Comparison of ENCODE assay signal across 28 cellular contexts in the genomic region with DNA sequence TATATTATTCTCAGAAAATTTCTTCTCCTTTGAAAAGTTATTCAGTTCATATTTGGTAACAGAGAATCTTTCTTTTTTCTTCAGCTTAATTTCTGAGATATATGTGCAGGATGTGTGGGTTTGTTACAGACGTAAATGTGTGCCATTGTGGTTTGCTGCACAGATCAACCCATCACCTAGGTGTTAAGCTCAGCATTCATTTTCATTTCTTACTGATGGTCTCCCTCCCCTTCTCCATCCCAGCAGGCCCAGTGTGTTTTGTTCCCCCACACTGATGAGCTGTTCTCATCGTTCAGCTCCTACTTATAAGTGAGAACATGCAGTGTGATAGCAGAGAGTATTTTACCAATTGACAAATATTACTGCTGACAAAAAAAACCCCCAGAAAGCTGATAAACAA.
"Had no signal": no experiment of that assay in that cellular context is flagged by ENCODE, and none has a peak within 500 bp of the region (broad histone marks: within the 10 kb centered on the region; RNA-seq: fewer than 3 reads in every experiment).

No MANE protein-coding gene starts in this region.

- H3K4me3 ChIP-seq: adrenal gland, body of pancreas, colonic mucosa had no signal

- H3K27me3 ChIP-seq: adrenal gland, body of pancreas, colonic mucosa had no signal

- DNase-seq: activated CD4-positive, alpha-beta memory T cell treated with anti-CD3 and anti-CD28 coated beads for 36 hours; activated CD4-positive, alpha-beta T cell treated with anti-CD3 and anti-CD28 coated beads for 36 hours; activated CD4-positive, alpha-beta T cell treated with anti-CD3 and anti-CD28 coated beads, Interleukin-2, amount 10 ng/mL, durations not matched to agents 24 days and 14 days; activated CD4-positive, CD25-positive, alpha-beta regulatory T cell; activated CD4-positive, CD25-positive, alpha-beta regulatory T cell treated with anti-CD3 and anti-CD28 coated beads, Interleukin-2, amount 50 U/mL, for 72 hours; activated CD8-positive, alpha-beta memory T cell treated with anti-CD3 and anti-CD28 coated beads, Interleukin-2, amount 10 ng/mL, durations not matched to agents 7 days and 5 days; activated CD8-positive, alpha-beta memory T cell treated with anti-CD3 and anti-CD28 coated beads, Interleukin-2, amount 50 U/mL, for 4 hours; activated effector memory CD4-positive, alpha-beta T cell treated with anti-CD3 and anti-CD28 coated beads, Interleukin-2, amount 50 U/mL, for 16 hours; activated naive CD4-positive, alpha-beta T cell treated with anti-CD3 and anti-CD28 coated beads for 36 hours; activated naive CD8-positive, alpha-beta T cell treated with anti-CD3 and anti-CD28 coated beads for 36 hours; activated naive CD8-positive, alpha-beta T cell treated with anti-CD3 and anti-CD28 coated beads, Interleukin-2, amount 50 U/mL, for 24 hours; activated T-cell treated with anti-CD3 and anti-CD28 coated beads, Interleukin-2, amount 50 U/mL, for 1 hour; activated T-cell treated with anti-CD3 and anti-CD28 coated beads, Interleukin-2, amount 50 U/mL, for 48 hours; adrenal gland; amygdala; aorta; body of pancreas; caudate nucleus; cerebellar nuclear complex; colonic mucosa; effector CD8-positive, alpha-beta T cell; endodermal cell; foreskin fibroblast; head of caudate nucleus had no signal

- H3K27me3 Mint-ChIP-seq: activated CD4-positive, alpha-beta memory T cell treated with anti-CD3 and anti-CD28 coated beads for 36 hours; activated CD4-positive, alpha-beta T cell treated with anti-CD3 and anti-CD28 coated beads for 36 hours; activated CD4-positive, alpha-beta T cell treated with anti-CD3 and anti-CD28 coated beads, Interleukin-2, amount 10 ng/mL, durations not matched to agents 24 days and 14 days; activated CD8-positive, alpha-beta memory T cell treated with anti-CD3 and anti-CD28 coated beads, Interleukin-2, amount 10 ng/mL, durations not matched to agents 7 days and 5 days; activated naive CD8-positive, alpha-beta T cell treated with anti-CD3 and anti-CD28 coated beads for 36 hours had no signal

- ATAC-seq: activated CD4-positive, alpha-beta T cell treated with anti-CD3 and anti-CD28 coated beads for 36 hours; activated CD8-positive, alpha-beta memory T cell treated with anti-CD3 and anti-CD28 coated beads, Interleukin-2, amount 10 ng/mL, durations not matched to agents 7 days and 5 days; activated naive CD8-positive, alpha-beta T cell treated with anti-CD3 and anti-CD28 coated beads, Interleukin-2, amount 50 U/mL, for 24 hours; body of pancreas; esophagus mucosa had no signal

- H3K4me1 ChIP-seq: adrenal gland, body of pancreas, colonic mucosa had no signal

- H3K36me3 Mint-ChIP-seq: activated CD4-positive, alpha-beta memory T cell treated with anti-CD3 and anti-CD28 coated beads for 36 hours; activated CD8-positive, alpha-beta memory T cell treated with anti-CD3 and anti-CD28 coated beads, Interleukin-2, amount 10 ng/mL, durations not matched to agents 7 days and 5 days; activated naive CD4-positive, alpha-beta T cell treated with anti-CD3 and anti-CD28 coated beads, Interleukin-2, amount 50 U/mL, for 24 hours; activated naive CD8-positive, alpha-beta T cell treated with anti-CD3 and anti-CD28 coated beads for 36 hours had no signal

- H3K4me1 Mint-ChIP-seq: activated CD4-positive, alpha-beta T cell treated with anti-CD3 and anti-CD28 coated beads for 36 hours; activated CD4-positive, alpha-beta T cell treated with anti-CD3 and anti-CD28 coated beads, Interleukin-2, amount 10 ng/mL, durations not matched to agents 24 days and 14 days; activated CD8-positive, alpha-beta memory T cell treated with anti-CD3 and anti-CD28 coated beads, Interleukin-2, amount 10 ng/mL, durations not matched to agents 7 days and 5 days; activated naive CD4-positive, alpha-beta T cell treated with anti-CD3 and anti-CD28 coated beads, Interleukin-2, amount 50 U/mL, for 24 hours; activated naive CD8-positive, alpha-beta T cell treated with anti-CD3 and anti-CD28 coated beads for 36 hours; activated naive CD8-positive, alpha-beta T cell treated with anti-CD3 and anti-CD28 coated beads, Interleukin-2, amount 50 U/mL, for 24 hours; endodermal cell had no signal

- H3K27ac ChIP-seq: adrenal gland, body of pancreas, colonic mucosa had no signal

- H3K4me3 Mint-ChIP-seq: activated CD4-positive, alpha-beta memory T cell treated with anti-CD3 and anti-CD28 coated beads for 36 hours; activated CD4-positive, alpha-beta T cell treated with anti-CD3 and anti-CD28 coated beads for 36 hours; activated CD4-positive, alpha-beta T cell treated with anti-CD3 and anti-CD28 coated beads, Interleukin-2, amount 10 ng/mL, durations not matched to agents 24 days and 14 days; activated CD8-positive, alpha-beta memory T cell treated with anti-CD3 and anti-CD28 coated beads, Interleukin-2, amount 10 ng/mL, durations not matched to agents 7 days and 5 days; activated naive CD4-positive, alpha-beta T cell treated with anti-CD3 and anti-CD28 coated beads for 36 hours; activated naive CD4-positive, alpha-beta T cell treated with anti-CD3 and anti-CD28 coated beads, Interleukin-2, amount 50 U/mL, for 24 hours; activated naive CD8-positive, alpha-beta T cell treated with anti-CD3 and anti-CD28 coated beads for 36 hours; activated naive CD8-positive, alpha-beta T cell treated with anti-CD3 and anti-CD28 coated beads, Interleukin-2, amount 50 U/mL, for 24 hours; activated T-helper 1 cell treated with anti-CD3 and anti-CD28 coated beads, Interleukin-12 subunit alpha, Interleukin-12 subunit beta, Interleukin-2, Interleukin-4 antibody, amounts not matched to agents 30 ng/mL and 10 ng/mL and 1 ng/mL, durations not matched to agents 14 hours and 24 hours and 36 hours; endodermal cell had no signal

- H3K36me3 ChIP-seq: adrenal gland, colonic mucosa had no signal

- H3K9me3 ChIP-seq: colonic mucosa had no signal

- H3K27ac Mint-ChIP-seq: activated CD4-positive, alpha-beta memory T cell treated with anti-CD3 and anti-CD28 coated beads for 36 hours; activated CD4-positive, alpha-beta T cell treated with anti-CD3 and anti-CD28 coated beads for 36 hours; activated CD4-positive, alpha-beta T cell treated with anti-CD3 and anti-CD28 coated beads, Interleukin-2, amount 10 ng/mL, durations not matched to agents 24 days and 14 days; activated CD8-positive, alpha-beta memory T cell treated with anti-CD3 and anti-CD28 coated beads, Interleukin-2, amount 10 ng/mL, durations not matched to agents 7 days and 5 days; activated naive CD4-positive, alpha-beta T cell treated with anti-CD3 and anti-CD28 coated beads for 36 hours; activated naive CD4-positive, alpha-beta T cell treated with anti-CD3 and anti-CD28 coated beads, Interleukin-2, amount 50 U/mL, for 24 hours; activated naive CD8-positive, alpha-beta T cell treated with anti-CD3 and anti-CD28 coated beads for 36 hours; activated naive CD8-positive, alpha-beta T cell treated with anti-CD3 and anti-CD28 coated beads, Interleukin-2, amount 50 U/mL, for 24 hours; activated T-helper 1 cell treated with anti-CD3 and anti-CD28 coated beads, Interleukin-12 subunit alpha, Interleukin-12 subunit beta, Interleukin-2, Interleukin-4 antibody, amounts not matched to agents 30 ng/mL and 10 ng/mL and 1 ng/mL, durations not matched to agents 14 hours and 24 hours and 36 hours; activated T-helper 2 cell treated with anti-CD3 and anti-CD28 coated beads, Interferon-gamma antibody, Interleukin-2, Interleukin-4, amounts not matched to agents 10 μg/mL and 5 μg/mL and 100 μg/mL, durations not matched to agents 14 hours and 24 hours and 36 hours; endodermal cell had no signal
